Comparison of ENCODE assay signal across 38 cellular contexts in the genomic region with DNA sequence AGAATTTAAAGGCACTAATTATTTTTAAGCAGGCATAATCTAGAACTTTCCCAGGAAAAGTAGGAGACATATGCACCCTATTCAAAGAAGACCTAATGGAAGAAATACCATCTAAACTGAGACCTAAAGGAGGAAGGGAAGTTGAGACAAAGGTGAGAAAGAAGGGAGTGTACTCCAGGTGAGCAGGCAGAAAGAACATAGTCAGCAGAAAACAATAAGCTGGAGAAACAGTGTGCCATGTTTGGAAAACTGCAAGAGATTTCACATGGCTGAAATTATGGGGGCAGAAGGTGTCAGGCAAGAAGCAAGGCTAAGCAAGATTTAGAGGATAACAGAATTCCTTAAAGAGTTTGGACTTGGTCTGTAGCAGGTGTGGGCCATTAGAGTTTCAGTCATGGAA.
"Had no signal": no experiment of that assay in that cellular context is flagged by ENCODE, and none has a peak within 500 bp of the region (broad histone marks: within the 10 kb centered on the region; RNA-seq: fewer than 3 reads in every experiment).

No MANE protein-coding gene starts in this region.

- H3K27me3 ChIP-seq: adrenal gland, ascending aorta, body of pancreas, brain microvascular endothelial cell, breast epithelium, cardiac muscle cell had no signal

- H3K36me3 ChIP-seq: adrenal gland, ascending aorta, brain microvascular endothelial cell, breast epithelium, cardiac muscle cell had no signal

- H3K4me1 ChIP-seq: adrenal gland, ascending aorta, breast epithelium had no signal

- H3K36me3 Mint-ChIP-seq: activated naive CD4-positive, alpha-beta T cell treated with anti-CD3 and anti-CD28 coated beads, Interleukin-2, amount 10 ng/mL, durations not matched to agents 7 days and 5 days; activated naive CD4-positive, alpha-beta T cell treated with anti-CD3 and anti-CD28 coated beads, Interleukin-2, amount 50 U/mL, for 24 hours; activated naive CD8-positive, alpha-beta T cell; activated naive CD8-positive, alpha-beta T cell treated with anti-CD3 and anti-CD28 coated beads, Interleukin-2, amount 10 ng/mL, durations not matched to agents 7 days and 5 days; brain had no signal

- H3K9me3 Mint-ChIP-seq: activated naive CD4-positive, alpha-beta T cell treated with anti-CD3 and anti-CD28 coated beads for 36 hours; activated naive CD4-positive, alpha-beta T cell treated with anti-CD3 and anti-CD28 coated beads, Interleukin-2, amount 10 ng/mL, durations not matched to agents 7 days and 5 days; activated naive CD4-positive, alpha-beta T cell treated with anti-CD3 and anti-CD28 coated beads, Interleukin-2, amount 50 U/mL, for 24 hours; activated naive CD8-positive, alpha-beta T cell treated with anti-CD3 and anti-CD28 coated beads for 36 hours; activated naive CD8-positive, alpha-beta T cell treated with anti-CD3 and anti-CD28 coated beads, Interleukin-2, amount 50 U/mL, for 24 hours; activated T-cell treated with anti-CD3 and anti-CD28 coated beads, Interleukin-2, amount 50 U/mL, for 24 hours; activated T-cell treated with anti-CD3 and anti-CD28 coated beads, Interleukin-2, amount 50 U/mL, for 4 hours; activated T-cell treated with anti-CD3 and anti-CD28 coated beads, Interleukin-2, amount 50 U/mL, for 72 hours; activated T-helper 1 cell treated with anti-CD3 and anti-CD28 coated beads, Interleukin-12 subunit alpha, Interleukin-12 subunit beta, Interleukin-2, Interleukin-4 antibody, amounts not matched to agents 30 ng/mL and 10 ng/mL and 1 ng/mL, durations not matched to agents 14 hours and 24 hours and 36 hours; activated T-helper 17 cell treated with anti-CD3 and anti-CD28 coated beads, Interleukin-2, amount 50 U/mL, for 72 hours; activated T-helper 2 cell treated with anti-CD3 and anti-CD28 coated beads, Interferon-gamma antibody, Interleukin-2, Interleukin-4, amounts not matched to agents 10 μg/mL and 5 μg/mL and 100 μg/mL, durations not matched to agents 14 hours and 24 hours and 36 hours; central memory CD8-positive, alpha-beta T cell had no signal

- H3K4me3 ChIP-seq: adrenal gland, ascending aorta, body of pancreas, breast epithelium, cardiac muscle cell had no signal

- FAIRE-seq: astrocyte had no signal

- DNase-seq: activated effector memory CD4-positive, alpha-beta T cell treated with anti-CD3 and anti-CD28 coated beads, Interleukin-2, amount 50 U/mL, for 16 hours; activated effector memory CD4-positive, alpha-beta T cell treated with Interleukin-2 at 50 U/mL for 16 hours; activated gamma-delta T cell; activated gamma-delta T cell treated with Interleukin-2 at 50 U/mL for 16 hours; activated naive CD4-positive, alpha-beta T cell; activated naive CD4-positive, alpha-beta T cell treated with anti-CD3 and anti-CD28 coated beads for 36 hours; activated naive CD4-positive, alpha-beta T cell treated with anti-CD3 and anti-CD28 coated beads, Interleukin-2, amount 10 ng/mL, durations not matched to agents 7 days and 5 days; activated naive CD4-positive, alpha-beta T cell treated with anti-CD3 and anti-CD28 coated beads, Interleukin-2, amount 50 U/mL, for 16 hours; activated naive CD4-positive, alpha-beta T cell treated with Interleukin-2 at 50 U/mL for 16 hours; activated naive CD8-positive, alpha-beta T cell treated with anti-CD3 and anti-CD28 coated beads for 36 hours; activated naive CD8-positive, alpha-beta T cell treated with anti-CD3 and anti-CD28 coated beads, Interleukin-2, amount 10 ng/mL, durations not matched to agents 7 days and 5 days; activated naive CD8-positive, alpha-beta T cell treated with anti-CD3 and anti-CD28 coated beads, Interleukin-2, amount 50 U/mL, for 24 hours; activated T-cell treated with anti-CD3 and anti-CD28 coated beads, Interleukin-2, amount 50 U/mL, for 1 hour; activated T-cell treated with anti-CD3 and anti-CD28 coated beads, Interleukin-2, amount 50 U/mL, for 24 hours; activated T-cell treated with anti-CD3 and anti-CD28 coated beads, Interleukin-2, amount 50 U/mL, for 4 hours; activated T-cell treated with anti-CD3 and anti-CD28 coated beads, Interleukin-2, amount 50 U/mL, for 48 hours; activated T-cell treated with anti-CD3 and anti-CD28 coated beads, Interleukin-2, amount 50 U/mL, for 72 hours; adrenal gland; amniotic stem cell; amygdala; anterior cingulate cortex; aorta; body of pancreas; brain microvascular endothelial cell; caudate nucleus; central memory CD4-positive, alpha-beta T cell; cerebellar nuclear complex had no signal

- ATAC-seq: activated naive CD8-positive, alpha-beta T cell treated with anti-CD3 and anti-CD28 coated beads, Interleukin-2, amount 50 U/mL, for 24 hours; activated T-cell treated with anti-CD3 and anti-CD28 coated beads, Interleukin-2, amount 50 U/mL, for 4 hours; activated T-cell treated with anti-CD3 and anti-CD28 coated beads, Interleukin-2, amount 50 U/mL, for 72 hours; activated T-helper 17 cell treated with anti-CD3 and anti-CD28 coated beads, Interleukin-2, amount 50 U/mL, for 72 hours; body of pancreas had no signal

- H3K27ac Mint-ChIP-seq: activated naive CD4-positive, alpha-beta T cell treated with anti-CD3 and anti-CD28 coated beads for 36 hours; activated naive CD4-positive, alpha-beta T cell treated with anti-CD3 and anti-CD28 coated beads, Interleukin-2, amount 10 ng/mL, durations not matched to agents 7 days and 5 days; activated naive CD4-positive, alpha-beta T cell treated with anti-CD3 and anti-CD28 coated beads, Interleukin-2, amount 50 U/mL, for 24 hours; activated naive CD8-positive, alpha-beta T cell; activated naive CD8-positive, alpha-beta T cell treated with anti-CD3 and anti-CD28 coated beads, Interleukin-2, amount 10 ng/mL, durations not matched to agents 7 days and 5 days; activated naive CD8-positive, alpha-beta T cell treated with anti-CD3 and anti-CD28 coated beads, Interleukin-2, amount 50 U/mL, for 24 hours; activated T-cell treated with anti-CD3 and anti-CD28 coated beads, Interleukin-2, amount 50 U/mL, for 24 hours; activated T-cell treated with anti-CD3 and anti-CD28 coated beads, Interleukin-2, amount 50 U/mL, for 72 hours; activated T-helper 1 cell treated with anti-CD3 and anti-CD28 coated beads, Interleukin-12 subunit alpha, Interleukin-12 subunit beta, Interleukin-2, Interleukin-4 antibody, amounts not matched to agents 30 ng/mL and 10 ng/mL and 1 ng/mL, durations not matched to agents 14 hours and 24 hours and 36 hours; activated T-helper 17 cell treated with anti-CD3 and anti-CD28 coated beads, Interleukin-2, amount 50 U/mL, for 72 hours; activated T-helper 2 cell treated with anti-CD3 and anti-CD28 coated beads, Interferon-gamma antibody, Interleukin-2, Interleukin-4, amounts not matched to agents 10 μg/mL and 5 μg/mL and 100 μg/mL, durations not matched to agents 14 hours and 24 hours and 36 hours had no signal

- H3K27ac ChIP-seq: adrenal gland, ascending aorta, body of pancreas, brain microvascular endothelial cell, breast epithelium, cardiac muscle cell had no signal

- H3K9me3 ChIP-seq: adrenal gland, ascending aorta, body of pancreas, breast epithelium had no signal
